Comparison of ENCODE assay signal across 1 cellular context in the genomic region with DNA sequence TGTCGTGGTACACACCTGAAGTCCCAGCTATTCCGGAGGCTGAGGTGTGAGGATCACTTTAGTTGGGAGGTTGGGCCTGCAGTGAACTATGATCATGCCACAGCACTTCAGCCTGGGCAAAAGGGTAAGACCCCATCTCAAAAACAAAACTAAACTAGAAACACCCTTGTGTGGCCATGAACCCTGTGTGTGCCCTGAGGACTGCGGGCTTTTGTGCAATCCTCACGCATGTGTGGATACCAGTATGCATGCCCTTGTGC.
TF ChIP-seq lines count a peak whose summit lies in the region.

No MANE protein-coding gene starts in this region.

TF ChIP-seq in WTC11, 78 proteins besides CTCF, POLR2A, EP300 and RAD21 (continued from another document):
- TF ChIP-seq, protein P1, sequence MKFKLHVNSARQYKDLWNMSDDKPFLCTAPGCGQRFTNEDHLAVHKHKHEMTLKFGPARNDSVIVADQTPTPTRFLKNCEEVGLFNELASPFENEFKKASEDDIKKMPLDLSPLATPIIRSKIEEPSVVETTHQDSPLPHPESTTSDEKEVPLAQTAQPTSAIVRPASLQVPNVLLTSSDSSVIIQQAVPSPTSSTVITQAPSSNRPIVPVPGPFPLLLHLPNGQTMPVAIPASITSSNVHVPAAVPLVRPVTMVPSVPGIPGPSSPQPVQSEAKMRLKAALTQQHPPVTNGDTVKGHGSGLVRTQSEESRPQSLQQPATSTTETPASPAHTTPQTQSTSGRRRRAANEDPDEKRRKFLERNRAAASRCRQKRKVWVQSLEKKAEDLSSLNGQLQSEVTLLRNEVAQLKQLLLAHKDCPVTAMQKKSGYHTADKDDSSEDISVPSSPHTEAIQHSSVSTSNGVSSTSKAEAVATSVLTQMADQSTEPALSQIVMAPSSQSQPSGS (CRISPR knock-in tag; IDR thresholded peaks at IDR 0.05; ENCODE audit: borderline replicate concordance, low read depth) = no peak
- TF ChIP-seq CBFB (CRISPR knock-in tag; IDR thresholded peaks at IDR 0.05; ENCODE audit: low read depth) (no peak), NR2C2 (CRISPR knock-in tag; IDR thresholded peaks at IDR 0.05) (0 out of 2 replicates have a peak, but pooled peaks have one; percentile 49)
- TF ChIP-seq, protein P2, sequence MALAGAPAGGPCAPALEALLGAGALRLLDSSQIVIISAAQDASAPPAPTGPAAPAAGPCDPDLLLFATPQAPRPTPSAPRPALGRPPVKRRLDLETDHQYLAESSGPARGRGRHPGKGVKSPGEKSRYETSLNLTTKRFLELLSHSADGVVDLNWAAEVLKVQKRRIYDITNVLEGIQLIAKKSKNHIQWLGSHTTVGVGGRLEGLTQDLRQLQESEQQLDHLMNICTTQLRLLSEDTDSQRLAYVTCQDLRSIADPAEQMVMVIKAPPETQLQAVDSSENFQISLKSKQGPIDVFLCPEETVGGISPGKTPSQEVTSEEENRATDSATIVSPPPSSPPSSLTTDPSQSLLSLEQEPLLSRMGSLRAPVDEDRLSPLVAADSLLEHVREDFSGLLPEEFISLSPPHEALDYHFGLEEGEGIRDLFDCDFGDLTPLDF (CRISPR knock-in tag; IDR thresholded peaks at IDR 0.05) = 0 out of 2 replicates have a peak, but pooled peaks have one; percentile 32
- TF ChIP-seq, protein P3, sequence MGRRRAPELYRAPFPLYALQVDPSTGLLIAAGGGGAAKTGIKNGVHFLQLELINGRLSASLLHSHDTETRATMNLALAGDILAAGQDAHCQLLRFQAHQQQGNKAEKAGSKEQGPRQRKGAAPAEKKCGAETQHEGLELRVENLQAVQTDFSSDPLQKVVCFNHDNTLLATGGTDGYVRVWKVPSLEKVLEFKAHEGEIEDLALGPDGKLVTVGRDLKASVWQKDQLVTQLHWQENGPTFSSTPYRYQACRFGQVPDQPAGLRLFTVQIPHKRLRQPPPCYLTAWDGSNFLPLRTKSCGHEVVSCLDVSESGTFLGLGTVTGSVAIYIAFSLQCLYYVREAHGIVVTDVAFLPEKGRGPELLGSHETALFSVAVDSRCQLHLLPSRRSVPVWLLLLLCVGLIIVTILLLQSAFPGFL (CRISPR knock-in tag; IDR thresholded peaks at IDR 0.05; ENCODE audit: borderline replicate concordance) = no peak
- TF ChIP-seq, protein P4, sequence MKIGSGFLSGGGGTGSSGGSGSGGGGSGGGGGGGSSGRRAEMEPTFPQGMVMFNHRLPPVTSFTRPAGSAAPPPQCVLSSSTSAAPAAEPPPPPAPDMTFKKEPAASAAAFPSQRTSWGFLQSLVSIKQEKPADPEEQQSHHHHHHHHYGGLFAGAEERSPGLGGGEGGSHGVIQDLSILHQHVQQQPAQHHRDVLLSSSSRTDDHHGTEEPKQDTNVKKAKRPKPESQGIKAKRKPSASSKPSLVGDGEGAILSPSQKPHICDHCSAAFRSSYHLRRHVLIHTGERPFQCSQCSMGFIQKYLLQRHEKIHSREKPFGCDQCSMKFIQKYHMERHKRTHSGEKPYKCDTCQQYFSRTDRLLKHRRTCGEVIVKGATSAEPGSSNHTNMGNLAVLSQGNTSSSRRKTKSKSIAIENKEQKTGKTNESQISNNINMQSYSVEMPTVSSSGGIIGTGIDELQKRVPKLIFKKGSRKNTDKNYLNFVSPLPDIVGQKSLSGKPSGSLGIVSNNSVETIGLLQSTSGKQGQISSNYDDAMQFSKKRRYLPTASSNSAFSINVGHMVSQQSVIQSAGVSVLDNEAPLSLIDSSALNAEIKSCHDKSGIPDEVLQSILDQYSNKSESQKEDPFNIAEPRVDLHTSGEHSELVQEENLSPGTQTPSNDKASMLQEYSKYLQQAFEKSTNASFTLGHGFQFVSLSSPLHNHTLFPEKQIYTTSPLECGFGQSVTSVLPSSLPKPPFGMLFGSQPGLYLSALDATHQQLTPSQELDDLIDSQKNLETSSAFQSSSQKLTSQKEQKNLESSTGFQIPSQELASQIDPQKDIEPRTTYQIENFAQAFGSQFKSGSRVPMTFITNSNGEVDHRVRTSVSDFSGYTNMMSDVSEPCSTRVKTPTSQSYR (CRISPR knock-in tag; IDR thresholded peaks at IDR 0.05) = 0 out of 2 replicates have a peak, but pooled peaks have one; percentile 59
- TF ChIP-seq, protein P5, sequence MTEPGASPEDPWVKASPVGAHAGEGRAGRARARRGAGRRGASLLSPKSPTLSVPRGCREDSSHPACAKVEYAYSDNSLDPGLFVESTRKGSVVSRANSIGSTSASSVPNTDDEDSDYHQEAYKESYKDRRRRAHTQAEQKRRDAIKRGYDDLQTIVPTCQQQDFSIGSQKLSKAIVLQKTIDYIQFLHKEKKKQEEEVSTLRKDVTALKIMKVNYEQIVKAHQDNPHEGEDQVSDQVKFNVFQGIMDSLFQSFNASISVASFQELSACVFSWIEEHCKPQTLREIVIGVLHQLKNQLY (CRISPR knock-in tag; IDR thresholded peaks at IDR 0.05) = no peak
- TF ChIP-seq, protein P6, sequence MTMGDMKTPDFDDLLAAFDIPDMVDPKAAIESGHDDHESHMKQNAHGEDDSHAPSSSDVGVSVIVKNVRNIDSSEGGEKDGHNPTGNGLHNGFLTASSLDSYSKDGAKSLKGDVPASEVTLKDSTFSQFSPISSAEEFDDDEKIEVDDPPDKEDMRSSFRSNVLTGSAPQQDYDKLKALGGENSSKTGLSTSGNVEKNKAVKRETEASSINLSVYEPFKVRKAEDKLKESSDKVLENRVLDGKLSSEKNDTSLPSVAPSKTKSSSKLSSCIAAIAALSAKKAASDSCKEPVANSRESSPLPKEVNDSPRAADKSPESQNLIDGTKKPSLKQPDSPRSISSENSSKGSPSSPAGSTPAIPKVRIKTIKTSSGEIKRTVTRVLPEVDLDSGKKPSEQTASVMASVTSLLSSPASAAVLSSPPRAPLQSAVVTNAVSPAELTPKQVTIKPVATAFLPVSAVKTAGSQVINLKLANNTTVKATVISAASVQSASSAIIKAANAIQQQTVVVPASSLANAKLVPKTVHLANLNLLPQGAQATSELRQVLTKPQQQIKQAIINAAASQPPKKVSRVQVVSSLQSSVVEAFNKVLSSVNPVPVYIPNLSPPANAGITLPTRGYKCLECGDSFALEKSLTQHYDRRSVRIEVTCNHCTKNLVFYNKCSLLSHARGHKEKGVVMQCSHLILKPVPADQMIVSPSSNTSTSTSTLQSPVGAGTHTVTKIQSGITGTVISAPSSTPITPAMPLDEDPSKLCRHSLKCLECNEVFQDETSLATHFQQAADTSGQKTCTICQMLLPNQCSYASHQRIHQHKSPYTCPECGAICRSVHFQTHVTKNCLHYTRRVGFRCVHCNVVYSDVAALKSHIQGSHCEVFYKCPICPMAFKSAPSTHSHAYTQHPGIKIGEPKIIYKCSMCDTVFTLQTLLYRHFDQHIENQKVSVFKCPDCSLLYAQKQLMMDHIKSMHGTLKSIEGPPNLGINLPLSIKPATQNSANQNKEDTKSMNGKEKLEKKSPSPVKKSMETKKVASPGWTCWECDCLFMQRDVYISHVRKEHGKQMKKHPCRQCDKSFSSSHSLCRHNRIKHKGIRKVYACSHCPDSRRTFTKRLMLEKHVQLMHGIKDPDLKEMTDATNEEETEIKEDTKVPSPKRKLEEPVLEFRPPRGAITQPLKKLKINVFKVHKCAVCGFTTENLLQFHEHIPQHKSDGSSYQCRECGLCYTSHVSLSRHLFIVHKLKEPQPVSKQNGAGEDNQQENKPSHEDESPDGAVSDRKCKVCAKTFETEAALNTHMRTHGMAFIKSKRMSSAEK (CRISPR knock-in tag; IDR thresholded peaks at IDR 0.05; ENCODE audit: borderline replicate concordance) = no peak
